In genomic region chr2:136135462-136135861, GRCh38 we compare ENCODE assay signal across 13 cellular contexts. TPM values are rescaled to one million over a fixed set of nuclear protein-coding genes. Genes with fewer than 3 reads are reported as not detected.
DNase-seq lines count a peak whose midpoint lies in the region; ATAC-seq and TF ChIP-seq lines count a peak whose summit lies in the region.
"Had no signal": no experiment of that assay in that cellular context is flagged by ENCODE, and none has a peak within 500 bp of the region (broad histone marks: within the 10 kb centered on the region; RNA-seq: fewer than 3 reads in every experiment).

No MANE protein-coding gene starts in this region.

- no peaks in the 10 kb centered on the region for H3K27me3 ChIP-seq in CD8-positive, alpha-beta T cell (ENCODE audit: insufficient read depth, low read length)
- H3K27me3 ChIP-seq in KMS-11 (ENCODE audit: insufficient read depth, low read depth) (no peaks in the 10 kb centered on the region), GM23248 (replicated peaks; ENCODE audit: insufficient read depth) (no peaks in the 10 kb centered on the region; the same call in none of the 2 replicates)
- H3K27me3 ChIP-seq: gastroesophageal sphincter, SJSA1 had no signal

- H3K27ac Mint-ChIP-seq in CD8-positive, alpha-beta T cell: peak overlapping the region; percentile 100
- H3K27ac Mint-ChIP-seq in activated T-helper 2 cell treated with anti-CD3 and anti-CD28 coated beads, Interferon-gamma antibody, Interleukin-2, Interleukin-4, amounts not matched to agents 10 μg/mL and 5 μg/mL and 100 μg/mL, durations not matched to agents 14 hours and 24 hours and 36 hours: no peak overlapping the region

- no peaks in the 10 kb centered on the region for H3K9me3 Mint-ChIP-seq in CD8-positive, alpha-beta T cell
- H3K9me3 Mint-ChIP-seq in activated T-helper 2 cell treated with anti-CD3 and anti-CD28 coated beads, Interferon-gamma antibody, Interleukin-2, Interleukin-4, amounts not matched to agents 10 μg/mL and 5 μg/mL and 100 μg/mL, durations not matched to agents 14 hours and 24 hours and 36 hours: no peaks in the 10 kb centered on the region

- peaks cover 96% of the 10 kb centered on the region for H3K4me1 Mint-ChIP-seq in CD8-positive, alpha-beta T cell (ENCODE audit: low read depth)
- peaks cover 80% of the 10 kb centered on the region for H3K4me1 Mint-ChIP-seq in activated T-helper 2 cell treated with anti-CD3 and anti-CD28 coated beads, Interferon-gamma antibody, Interleukin-2, Interleukin-4, amounts not matched to agents 10 μg/mL and 5 μg/mL and 100 μg/mL, durations not matched to agents 14 hours and 24 hours and 36 hours (ENCODE audit: low read depth)

- CTCF ChIA-PET in CD8-positive, alpha-beta T cell (lab: Charles Lee): interaction anchor here (0.6 to 2.8 kb wide), 11 partner anchors 9 to 244 kb away, joined by 3 to 14 read pairs (median 4); no protein-coding TSS in a partner anchor

- H3K9me3 ChIP-seq in CD8-positive, alpha-beta T cell (ENCODE audit: low read length): no peaks in the 10 kb centered on the region
- no peaks in the 10 kb centered on the region for H3K9me3 ChIP-seq in GM23248 (ENCODE audit: low read depth)
- H3K9me3 ChIP-seq: gastroesophageal sphincter, SJSA1 had no signal

- no peaks in the 10 kb centered on the region for H3F3A ChIP-seq in GM23248 (ENCODE audit: insufficient read depth)

- no peaks in the 10 kb centered on the region for H3K79me2 ChIP-seq in KMS-11 (ENCODE audit: insufficient read depth, low read depth)
- no peaks in the 10 kb centered on the region for H3K79me2 ChIP-seq in GM23248 (ENCODE audit: insufficient read depth)

- peak overlapping the region; percentile 29 for H2AFZ ChIP-seq in KMS-11 (ENCODE audit: low read depth)
- no peak overlapping the region for H2AFZ ChIP-seq in GM23248

- TF ChIP-seq CTCF in CD8-positive, alpha-beta T cell (IDR thresholded peaks at IDR 0.05): no peak
- TF ChIP-seq CTCF in KMS-11 (conservative IDR thresholded peaks at IDR 0.05; ENCODE audit: low read depth, low read length): no peak

- H3K36me3 Mint-ChIP-seq in CD8-positive, alpha-beta T cell: no peaks in the 10 kb centered on the region
- no peaks in the 10 kb centered on the region for H3K36me3 Mint-ChIP-seq in activated T-helper 2 cell treated with anti-CD3 and anti-CD28 coated beads, Interferon-gamma antibody, Interleukin-2, Interleukin-4, amounts not matched to agents 10 μg/mL and 5 μg/mL and 100 μg/mL, durations not matched to agents 14 hours and 24 hours and 36 hours (ENCODE audit: low read depth)
- H3K36me3 Mint-ChIP-seq: brain had no signal

- H3K4me2 ChIP-seq in KMS-11: peak overlapping the region; percentile 74
- H3K4me2 ChIP-seq in GM23248 (ENCODE audit: unreplicated experiment): no peak overlapping the region

- H3K9ac ChIP-seq in KMS-11 (peak overlapping the region; percentile 33; the same call in 1 of the 2 replicates), GM23248 (no peak overlapping the region)

- H3K4me3 ChIP-seq in CD8-positive, alpha-beta T cell (ENCODE audit: low read depth, low read length): peak overlapping the region; percentile 23
- no peak overlapping the region for H3K4me3 ChIP-seq in KMS-11 (IDR thresholded peaks at IDR 0.05; ENCODE audit: insufficient read depth, low read depth, low read length)
- H3K4me3 ChIP-seq in skin epidermis: no peak overlapping the region
- no peak overlapping the region for H3K4me3 ChIP-seq in GM23248
- H3K4me3 ChIP-seq: gastroesophageal sphincter, SJSA1 had no signal

- ATAC-seq in CD8-positive, alpha-beta T cell: no peak

- no peak for DNase-seq in CD8-positive, alpha-beta T cell
- no peak for DNase-seq in activated T-helper 2 cell treated with anti-CD3 and anti-CD28 coated beads, Interferon-gamma antibody, Interleukin-2, Interleukin-4, amounts not matched to agents 10 μg/mL and 5 μg/mL and 100 μg/mL, durations not matched to agents 14 hours and 24 hours and 36 hours (ENCODE audit: low spot score)
- no peak for DNase-seq in GM23248
- DNase-seq in DMS153 treated with DMSO at 0.1 percent for 48 hours (lab: John Stamatoyannopoulos, UW; ENCODE audit: unreplicated experiment): no peak
- DNase-seq in central memory CD4-positive, alpha-beta T cell: no peak
- DNase-seq: KG1, retina had no signal

- H3K27ac ChIP-seq in CD8-positive, alpha-beta T cell (ENCODE audit: low read depth, low read length): peak overlapping the region; percentile 98
- H3K27ac ChIP-seq in KMS-11: peak overlapping the region; percentile 88
- peak overlapping the region; percentile 38 for H3K27ac ChIP-seq in angular gyrus (ENCODE audit: low read depth, low read length)
- H3K27ac ChIP-seq in skin epidermis: peak overlapping the region in 14 of 21 experiments; percentile 16 to 97 (median 75)
- H3K27ac ChIP-seq in GM23248: no peak overlapping the region
- H3K27ac ChIP-seq: SJSA1 had no signal

- peaks cover 87% of the 10 kb centered on the region for H3K4me1 ChIP-seq in CD8-positive, alpha-beta T cell (ENCODE audit: insufficient read depth, low read length)
- H3K4me1 ChIP-seq in KMS-11 (ENCODE audit: low read depth, poor library complexity, severe bottlenecking) (peaks cover 90% of the 10 kb centered on the region), GM23248 (ENCODE audit: insufficient read depth) (no peaks in the 10 kb centered on the region)
- H3K4me1 ChIP-seq: SJSA1 had no signal

- in situ Hi-C loops in GM23248 (cut with MboI): no loop called here

- H3K9me2 ChIP-seq in GM23248 (ENCODE audit: insufficient read depth): no peaks in the 10 kb centered on the region

- H3K4me3 Mint-ChIP-seq in CD8-positive, alpha-beta T cell: peak overlapping the region; percentile 61
- no peak overlapping the region for H3K4me3 Mint-ChIP-seq in activated T-helper 2 cell treated with anti-CD3 and anti-CD28 coated beads, Interferon-gamma antibody, Interleukin-2, Interleukin-4, amounts not matched to agents 10 μg/mL and 5 μg/mL and 100 μg/mL, durations not matched to agents 14 hours and 24 hours and 36 hours (ENCODE audit: low read depth)
- H3K4me3 Mint-ChIP-seq: brain had no signal

- H3K36me3 ChIP-seq in CD8-positive, alpha-beta T cell (ENCODE audit: insufficient read depth, low read length): no peaks in the 10 kb centered on the region
- no peaks in the 10 kb centered on the region for H3K36me3 ChIP-seq in KMS-11 (ENCODE audit: insufficient read depth)
- H3K36me3 ChIP-seq in GM23248 (ENCODE audit: low read depth): no peaks in the 10 kb centered on the region
- H3K36me3 ChIP-seq: gastroesophageal sphincter, SJSA1 had no signal

- H4K20me1 ChIP-seq in KMS-11 (ENCODE audit: insufficient read depth) (no peaks in the 10 kb centered on the region), GM23248 (ENCODE audit: insufficient read depth) (no peaks in the 10 kb centered on the region)

- POLR2A ChIA-PET in CD8-positive, alpha-beta T cell (lab: Charles Lee): interaction anchor here (1.5 to 12.2 kb wide), 10 partner anchors 8 to 247 kb away, joined by 3 to 328 read pairs (median 10); partner anchors contain the start of genes CXCR4 and DARS1

- no peaks in the 10 kb centered on the region for H3K27me3 Mint-ChIP-seq in CD8-positive, alpha-beta T cell (ENCODE audit: low read depth)
- peaks cover 28% of the 10 kb centered on the region for H3K27me3 Mint-ChIP-seq in activated T-helper 2 cell treated with anti-CD3 and anti-CD28 coated beads, Interferon-gamma antibody, Interleukin-2, Interleukin-4, amounts not matched to agents 10 μg/mL and 5 μg/mL and 100 μg/mL, durations not matched to agents 14 hours and 24 hours and 36 hours (ENCODE audit: low read depth)
- H3K27me3 Mint-ChIP-seq: brain had no signal

- intact Hi-C loops in CD8-positive, alpha-beta T cell (cut with DNase I, micrococcal nuclease): loop anchor here (5.0 to 10.0 kb wide), 5 partner anchors 47 to 1081 kb away; partner anchors contain the start of genes R3HDM1 (in 1 of the 2), RAB3GAP1 (in 1 of the 2) and ZRANB3 (in 1 of the 2)
- intact Hi-C loops in activated T-helper 2 cell treated with anti-CD3 and anti-CD28 coated beads, Interferon-gamma antibody, Interleukin-2, Interleukin-4, amounts not matched to agents 10 μg/mL and 5 μg/mL and 100 μg/mL, durations not matched to agents 14 hours and 24 hours and 36 hours (cut with micrococcal nuclease): loop anchor here (10.0 kb wide), 1 partner anchor 471 kb away; no protein-coding TSS in a partner anchor

RNA-seq across cellular contexts. Expression of gene CXCR4, which starts 17.5 kb away (rescaled TPM):
- total RNA-seq in CD8-positive, alpha-beta T cell: 1,000 to 10,000 TPM; 2,159 to 2,188 TPM
- 140 and 144 TPM in 2 replicates for total RNA-seq in activated T-helper 2 cell treated with anti-CD3 and anti-CD28 coated beads, Interferon-gamma antibody, Interleukin-2, Interleukin-4, amounts not matched to agents 10 μg/mL and 5 μg/mL and 100 μg/mL, durations not matched to agents 14 hours and 24 hours and 36 hours
- not detected in 2 replicates for total RNA-seq in GM23248 (2014; rRNA removed; shearing (Covaris generic))
- 0.15 and 0.16 TPM in 2 replicates for polyA plus RNA-seq in GM23248 (2016; fragmentation: Nextera tagmentation; extraction: Ambion mirVana)

Comparison
In these comparisons a context has a peak if more than half of its experiments do, and no peak if none do; other contexts are left out.
1. RNA of gene CXCR4, which starts 17.5 kb away (total RNA-seq): 2,159 to 2,188 TPM in CD8-positive, alpha-beta T cell and 140 to 144 TPM in activated T-helper 2 cell treated with anti-CD3 and anti-CD28 coated beads, Interferon-gamma antibody, Interleukin-2, Interleukin-4, amounts not matched to agents 10 μg/mL and 5 μg/mL and 100 μg/mL, durations not matched to agents 14 hours and 24 hours and 36 hours; not detected in GM23248; every median in the first group is over 100 times any median in the second.